ENCODE assay signal across 15 cellular contexts in genomic region chr21:42089665-42090310, GRCh38.
"Had no signal": no experiment of that assay in that cellular context is flagged by ENCODE, and none has a peak within 500 bp of the region (broad histone marks: within the 10 kb centered on the region; RNA-seq: fewer than 3 reads in every experiment).

No MANE protein-coding gene starts in this region.

- H3K27ac Mint-ChIP-seq: activated B cell treated with CpG ODN at 0.5 μM for 24 hours, nephron progenitor cell had no signal

- DNase-seq: activated B cell treated with CpG ODN at 0.5 μM for 24 hours; activated CD4-positive, alpha-beta T cell treated with anti-CD3 and anti-CD28 coated beads, Interleukin-2, amount 50 U/mL, for 1 hour; activated CD8-positive, alpha-beta memory T cell treated with anti-CD3 and anti-CD28 coated beads for 24 hours; activated CD8-positive, alpha-beta memory T cell treated with anti-CD3 and anti-CD28 coated beads, Interleukin-2, amount 50 U/mL, for 48 hours; activated effector memory CD4-positive, alpha-beta T cell treated with anti-CD3 and anti-CD28 coated beads, Interleukin-2, amount 50 U/mL, for 16 hours; activated T-cell treated with anti-CD3 and anti-CD28 coated beads, Interleukin-2, amount 50 U/mL, for 48 hours; dermis blood vessel endothelial cell; effector memory CD4-positive, alpha-beta T cell; nephron progenitor cell; occipital lobe; sigmoid colon; SW 1271 had no signal

- H3K9me3 Mint-ChIP-seq: activated B cell treated with CpG ODN at 0.5 μM for 24 hours; activated naive CD4-positive, alpha-beta T cell treated with anti-CD3 and anti-CD28 coated beads, Interleukin-2, amount 50 U/mL, for 72 hours; stimulated activated memory B cell treated with anti-CD40 and anti-IgM and Interleukin-4, amounts not matched to agents 10 μg/mL and 1 μg/mL and 100 μg/mL, for 72 hours had no signal

- H3K9me3 ChIP-seq: adrenal gland, sigmoid colon had no signal

- H3K4me3 Mint-ChIP-seq: activated B cell treated with CpG ODN at 0.5 μM for 24 hours; nephron progenitor cell; stimulated activated memory B cell treated with anti-CD40 and anti-IgM and Interleukin-4, amounts not matched to agents 10 μg/mL and 1 μg/mL and 100 μg/mL, for 72 hours had no signal

- H3K27ac ChIP-seq: sigmoid colon had no signal

- H3K27me3 ChIP-seq: adrenal gland, sigmoid colon had no signal

- H3K4me1 ChIP-seq: adrenal gland, sigmoid colon had no signal

- H3K36me3 ChIP-seq: adrenal gland, sigmoid colon had no signal

- H3K4me3 ChIP-seq: adrenal gland, sigmoid colon had no signal
